ENCODE assay signal across 9 cellular contexts in genomic region chr12:52315721-52316120, GRCh38. TPM values are rescaled to one million over a fixed set of nuclear protein-coding genes. Genes with fewer than 3 reads are reported as not detected.
DNase-seq lines count a peak whose midpoint lies in the region; ATAC-seq and TF ChIP-seq lines count a peak whose summit lies in the region.
"Not testable (repeated sequence)": the region's sequence is repeated elsewhere in the genome, so short reads cannot be mapped to it uniquely, and the experiment has no call there.
"Had no signal": no experiment of that assay in that cellular context is flagged by ENCODE, and none has a peak within 500 bp of the region (broad histone marks: within the 10 kb centered on the region; RNA-seq: fewer than 3 reads in every experiment).

No MANE protein-coding gene starts in this region.

- DNase-seq in AG04450 (ENCODE audit: low read depth, low spot score); RWPE2 (ENCODE audit: low spot score): not testable (repeated sequence)
- DNase-seq in activated T-cell treated with anti-CD3 and anti-CD28 coated beads for 48 hours (ENCODE audit: low read depth), result peak; percentile 30
- peak; percentile 32 for DNase-seq in colonic mucosa
- peak; percentile 83 for DNase-seq in islet precursor cell
- peak; percentile 55 for DNase-seq in stimulated activated CD4-positive, alpha-beta T cell treated with anti-CD3 and anti-CD28 coated beads, Interleukin-15, amount 100 ng/mL, for 24 hours

- H3K9me3 ChIP-seq in AG04450 (ENCODE audit: control insufficient read depth, insufficient read depth, low read length); Loucy (ENCODE audit: insufficient read depth, low read depth, low read length); RWPE2 (ENCODE audit: severe bottlenecking); colonic mucosa: not testable (repeated sequence)

- not testable (repeated sequence) for H3K9me2 ChIP-seq in Loucy (replicated peaks; ENCODE audit: low read depth, low read length)

- H3F3A ChIP-seq in Loucy (ENCODE audit: low read depth), result not testable (repeated sequence)

- H2AFZ ChIP-seq in Loucy (ENCODE audit: low read length), result not testable (repeated sequence)

- not testable (repeated sequence) for H3K79me2 ChIP-seq in Loucy (ENCODE audit: insufficient read depth, low read length)

- H3K4me3 ChIP-seq in AG04450 (ENCODE audit: low read depth, low read length); Loucy (ENCODE audit: low read length, poor library complexity, severe bottlenecking); RWPE2 (ENCODE audit: severe bottlenecking); colonic mucosa: not testable (repeated sequence)

- H3K4me1 ChIP-seq in Loucy (ENCODE audit: insufficient read depth, low read length, poor library complexity, severe bottlenecking); RWPE2 (ENCODE audit: insufficient read depth, poor library complexity, severe bottlenecking); colonic mucosa: not testable (repeated sequence)

- not testable (repeated sequence) for ATAC-seq in RWPE2 (ENCODE audit: low read depth)

- H3K4me2 ChIP-seq in Loucy (ENCODE audit: low read depth, low read length, poor library complexity, severe bottlenecking), result not testable (repeated sequence)

- TF ChIP-seq CTCF in AG04450 (IDR thresholded peaks at IDR 0.05; ENCODE audit: low read depth, low read length) (peak; percentile 34), GM12872 (IDR thresholded peaks at IDR 0.05; ENCODE audit: insufficient read depth, low read depth, low read length) (peak; percentile 70), Loucy (conservative IDR thresholded peaks at IDR 0.05; ENCODE audit: low read length) (peak; percentile 65), RWPE2 (IDR thresholded peaks at IDR 0.05; ENCODE audit: poor library complexity, severe bottlenecking) (peak; percentile 29), colonic mucosa (IDR thresholded peaks at IDR 0.05) (peak; percentile 18)

- not testable (repeated sequence) for H3K36me3 ChIP-seq in Loucy (ENCODE audit: insufficient read depth, low read length); RWPE2 (ENCODE audit: low read depth); colonic mucosa

- not testable (repeated sequence) for H4K20me1 ChIP-seq in Loucy (ENCODE audit: insufficient read depth, low read length, poor library complexity, severe bottlenecking)

- POLR2A ChIA-PET in AG04450 (lab: Yijun Ruan, JAX), result not testable (repeated sequence)

- not testable (repeated sequence) for H3K27ac ChIP-seq in AG04450 (ENCODE audit: low read depth, low read length); RWPE2 (ENCODE audit: poor library complexity, severe bottlenecking); colonic mucosa

- H3K9ac ChIP-seq in Loucy (ENCODE audit: low read depth, low read length, poor library complexity, severe bottlenecking); colonic mucosa (ENCODE audit: low read depth in 2 of 2, low read length in 2 of 2): not testable (repeated sequence)

- intact Hi-C loops in colonic mucosa (cut with DNase I), result not testable (repeated sequence)

- H3K27me3 ChIP-seq in AG04450 (ENCODE audit: control insufficient read depth, insufficient read depth, low read length), result peaks cover 68% of the 10 kb centered on the region
- H3K27me3 ChIP-seq in Loucy (ENCODE audit: insufficient read depth, low read length, poor library complexity, severe bottlenecking); RWPE2 (ENCODE audit: insufficient read depth, poor library complexity, severe bottlenecking); colonic mucosa: not testable (repeated sequence)

- CTCF ChIA-PET in AG04450 (lab: Charles Lee), result interaction anchor here (0.6 to 1.9 kb wide), 2 partner anchors 12 to 30 kb away, joined by 4 to 9 read pairs; no protein-coding TSS in a partner anchor

RNA-seq across cellular contexts. Expression of gene KRT83, which starts 5.5 kb away (rescaled TPM):
- polyA plus RNA-seq in AG04450 (2011; rRNA removed), result 0.04 TPM in 1 of 2 replicates, not detected in the other
- not detected in 2 replicates for polyA minus RNA-seq in AG04450 (2011; rRNA and poly(A)+ RNA removed)
- total RNA-seq in colonic mucosa, result not detected
- total RNA-seq: transverse colon had no signal

RNA-seq across cellular contexts. Expression of gene KRT81, which starts 24.4 kb away (rescaled TPM):
- polyA plus RNA-seq in AG04450 (2011; rRNA removed), result 0.24 and 2.3 TPM in 2 replicates
- 0.23 and 0.39 TPM in 2 replicates for polyA minus RNA-seq in AG04450 (2011; rRNA and poly(A)+ RNA removed)
- under 1 TPM in 1 of 2 donors, not detected in 1; 0.77 TPM for total RNA-seq in colonic mucosa
- total RNA-seq: transverse colon had no signal

RNA-seq across cellular contexts. Expression of gene KRT86, which starts 41.3 kb away (rescaled TPM):
- 0.04 TPM in 1 of 2 replicates, not detected in the other for polyA plus RNA-seq in AG04450 (2011; rRNA removed)
- not detected in 2 replicates for polyA minus RNA-seq in AG04450 (2011; rRNA and poly(A)+ RNA removed)
- under 1 TPM in 1 of 2 donors, not detected in 1; 0.16 TPM for total RNA-seq in colonic mucosa

RNA-seq across cellular contexts. Expression of gene KRT85, which starts 51.6 kb away (rescaled TPM):
- not detected in 2 replicates for polyA plus RNA-seq in AG04450 (2011; rRNA removed)
- polyA minus RNA-seq in AG04450 (2011; rRNA and poly(A)+ RNA removed), result not detected in 2 replicates
- not detected for total RNA-seq in colonic mucosa
- total RNA-seq: transverse colon had no signal

Comparison
In these comparisons a context has a peak if more than half of its experiments do, and no peak if none do; other contexts are left out.
1. CTCF ChIP-seq: peak in every context shown above with its lines; median percentile 70 in GM12872; 65 in Loucy; 34 in AG04450; 29 in RWPE2; 18 in colonic mucosa.